ENCODE assay signal across 20 cellular contexts in the genomic region with DNA sequence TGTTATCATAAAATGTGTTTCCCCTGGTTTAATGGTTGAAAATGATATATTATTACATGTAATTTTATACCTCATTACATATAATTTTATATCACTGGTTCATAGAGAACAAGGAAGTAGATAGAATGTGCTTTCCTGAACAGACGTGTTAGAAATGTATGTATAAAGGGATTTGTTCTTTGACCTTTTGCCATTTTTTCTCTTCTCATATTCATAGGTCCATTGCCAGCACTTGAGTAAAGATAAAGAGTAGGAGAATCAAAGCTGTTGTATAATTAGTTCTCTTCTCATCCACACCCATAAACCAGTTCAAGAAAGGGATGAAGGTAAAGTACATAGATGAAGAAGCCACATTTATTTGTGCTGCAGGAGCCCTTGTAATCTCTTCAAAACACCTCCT. TPM values are rescaled to one million over a fixed set of nuclear protein-coding genes. Genes with fewer than 3 reads are reported as not detected.
DNase-seq lines count a peak whose midpoint lies in the region; ATAC-seq, FAIRE-seq and TF ChIP-seq lines count a peak whose summit lies in the region.
"Had no signal": no experiment of that assay in that cellular context is flagged by ENCODE, and none has a peak within 500 bp of the region (broad histone marks: within the 10 kb centered on the region; RNA-seq: fewer than 3 reads in every experiment).

No MANE protein-coding gene starts in this region.

- H3K9me2 ChIP-seq in MM.1S (replicated peaks; ENCODE audit: insufficient read depth, low read length) = no peaks in the 10 kb centered on the region

- H3K9ac ChIP-seq in SK-N-MC (ENCODE audit: insufficient read length) (no peak overlapping the region), parathyroid adenoma (no peak overlapping the region), MM.1S (ENCODE audit: low read length) (no peak overlapping the region)
- H3K9ac ChIP-seq: BLaER1 treated with 17β-estradiol and CSF1 and Interleukin-3, amounts not matched to agents 10 nM and 100 nM had no signal

- H3K36me3 ChIP-seq in SK-N-MC (ENCODE audit: insufficient read depth, low read length) (peaks cover 12% of the 10 kb centered on the region), parathyroid adenoma (ENCODE audit: control insufficient read depth, insufficient read depth, low read length) (no peaks in the 10 kb centered on the region), MM.1S (replicated peaks; ENCODE audit: insufficient read depth, low read length) (no peaks in the 10 kb centered on the region)
- H3K36me3 ChIP-seq: BLaER1 treated with 17β-estradiol and CSF1 and Interleukin-3, amounts not matched to agents 10 nM and 100 nM; HAP-1 had no signal

- no peak overlapping the region for H3K4me3 ChIP-seq in SK-N-MC
- peak overlapping the region; percentile 41 for H3K4me3 ChIP-seq in parathyroid adenoma (ENCODE audit: low read depth, low read length)
- no peak overlapping the region for H3K4me3 ChIP-seq in MM.1S (ENCODE audit: low read length)
- H3K4me3 ChIP-seq: BLaER1 treated with 17β-estradiol and CSF1 and Interleukin-3, amounts not matched to agents 10 nM and 100 nM; HAP-1; PC-9; SJCRH30 had no signal

- H3K27me3 ChIP-seq in parathyroid adenoma (ENCODE audit: control insufficient read depth, insufficient read depth, low read length) (no peaks in the 10 kb centered on the region), MM.1S (replicated peaks; ENCODE audit: insufficient read depth, low read length) (no peaks in the 10 kb centered on the region)
- H3K27me3 ChIP-seq: BLaER1 treated with 17β-estradiol and CSF1 and Interleukin-3, amounts not matched to agents 10 nM and 100 nM; SJCRH30 had no signal

- H2AFZ ChIP-seq in parathyroid adenoma = no peak overlapping the region
- H2AFZ ChIP-seq in MM.1S (ENCODE audit: low read length) = no peak overlapping the region
- H2AFZ ChIP-seq: PC-9 had no signal

- ATAC-seq in left colon (peak; percentile 87), Right ventricle myocardium superior (ENCODE audit: poor library complexity) (no peak), GM18861 (IDR thresholded peaks at IDR 0.05; ENCODE audit: unreplicated experiment) (no peak), GM18868 (IDR thresholded peaks at IDR 0.05; ENCODE audit: unreplicated experiment) (no peak)
- ATAC-seq: CD8-positive, alpha-beta T cell had no signal

- peak overlapping the region; percentile 75 for H3K27ac ChIP-seq in SK-N-MC
- peak overlapping the region; percentile 70 for H3K27ac ChIP-seq in parathyroid adenoma
- no peak overlapping the region for H3K27ac ChIP-seq in MM.1S (ENCODE audit: low read length)
- H3K27ac ChIP-seq: BLaER1 treated with 17β-estradiol and CSF1 and Interleukin-3, amounts not matched to agents 10 nM and 100 nM; PC-9; RWPE1; SJCRH30 had no signal

- no peaks in the 10 kb centered on the region for H3K9me3 ChIP-seq in SK-N-MC (ENCODE audit: low read depth, low read length)
- no peaks in the 10 kb centered on the region for H3K9me3 ChIP-seq in parathyroid adenoma (ENCODE audit: control insufficient read depth, low read length)
- no peaks in the 10 kb centered on the region for H3K9me3 ChIP-seq in MM.1S (replicated peaks; ENCODE audit: insufficient read depth, low read length)
- H3K9me3 ChIP-seq: HAP-1, SJCRH30 had no signal

- H3K4me2 ChIP-seq in parathyroid adenoma (ENCODE audit: low read length) (peak overlapping the region; percentile 67), MM.1S (ENCODE audit: low read depth, low read length) (no peak overlapping the region)
- H3K4me2 ChIP-seq: PC-9 had no signal

- H3K79me2 ChIP-seq in parathyroid adenoma = peaks cover 40% of the 10 kb centered on the region
- no peaks in the 10 kb centered on the region for H3K79me2 ChIP-seq in MM.1S (ENCODE audit: low read length)

- FAIRE-seq in D721Med (lab: Jason Lieb, UNC) = peak; percentile 63
- FAIRE-seq: A204.1 had no signal

- H3F3A ChIP-seq in MM.1S (ENCODE audit: insufficient read depth, low read length) = no peaks in the 10 kb centered on the region

- no peaks in the 10 kb centered on the region for H4K20me1 ChIP-seq in MM.1S (ENCODE audit: insufficient read depth, low read length)
- H4K20me1 ChIP-seq: BLaER1 treated with 17β-estradiol and CSF1 and Interleukin-3, amounts not matched to agents 10 nM and 100 nM had no signal

- H3K4me1 ChIP-seq in parathyroid adenoma (peaks cover 49% of the 10 kb centered on the region), MM.1S (ENCODE audit: low read length) (no peaks in the 10 kb centered on the region)
- H3K4me1 ChIP-seq: HAP-1 had no signal

- TF ChIP-seq CTCF in D721Med (IDR thresholded peaks at IDR 0.05; ENCODE audit: insufficient read depth, missing control alignments) (no peak), parathyroid adenoma (IDR thresholded peaks at IDR 0.05) (no peak), MM.1S (IDR thresholded peaks at IDR 0.05; ENCODE audit: low read length) (no peak)

- DNase-seq in D721Med (ENCODE audit: insufficient read length, low spot score) = no peak
- no peak for DNase-seq in SK-N-MC (ENCODE audit: low read depth, low spot score)
- no peak for DNase-seq in left colon
- DNase-seq in Right ventricle myocardium superior = no peak
- DNase-seq in MM.1S = no peak
- DNase-seq: CD8-positive, alpha-beta T cell; DMS79; NCI-H1105; NCI-H1694; NCI-H345; NCI-H524 treated with DMSO at 0.1 percent for 48 hours; PC-9; SJCRH30 had no signal

- intact Hi-C loops in left colon (cut with DNase I, micrococcal nuclease) = no loop called here
- intact Hi-C loops in Right ventricle myocardium superior (cut with DNase I) = no loop called here

RNA-seq across cellular contexts. Expression of gene RNF217, which starts 46.7 kb away (rescaled TPM):
- total RNA-seq in left colon (10 to 100 TPM in 1 of 2 donors, 1 to 10 TPM in 1; 8.6 to 15.5 TPM), Right ventricle myocardium superior (9.0 TPM)
- total RNA-seq: CD8-positive, alpha-beta T cell had no signal
